Comparison of ENCODE assay signal across 1 cellular context in the genomic region with DNA sequence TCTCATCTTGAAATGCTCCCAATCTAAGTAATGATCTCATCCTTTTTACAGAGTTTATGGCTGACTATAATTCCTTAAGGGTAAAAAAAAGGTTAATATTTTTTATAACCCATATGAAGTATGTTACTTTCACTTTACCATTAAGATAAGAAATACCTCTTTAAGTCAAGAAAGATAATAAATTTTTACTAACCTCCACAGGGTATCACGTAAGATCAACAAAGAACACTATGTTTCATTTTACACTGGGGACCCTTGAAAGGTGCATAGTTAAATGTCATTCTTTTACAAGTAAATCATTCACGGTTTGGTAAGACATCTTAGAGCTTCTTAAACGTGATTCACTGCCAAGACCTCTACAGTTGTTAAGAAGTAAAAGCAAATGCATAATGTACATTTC.
TF ChIP-seq lines count a peak whose summit lies in the region.

No MANE protein-coding gene starts in this region.

TF ChIP-seq in SK-N-SH, 30 proteins besides CTCF, POLR2A, EP300 and RAD21 (continued from another document):
- TF ChIP-seq, protein P1, sequence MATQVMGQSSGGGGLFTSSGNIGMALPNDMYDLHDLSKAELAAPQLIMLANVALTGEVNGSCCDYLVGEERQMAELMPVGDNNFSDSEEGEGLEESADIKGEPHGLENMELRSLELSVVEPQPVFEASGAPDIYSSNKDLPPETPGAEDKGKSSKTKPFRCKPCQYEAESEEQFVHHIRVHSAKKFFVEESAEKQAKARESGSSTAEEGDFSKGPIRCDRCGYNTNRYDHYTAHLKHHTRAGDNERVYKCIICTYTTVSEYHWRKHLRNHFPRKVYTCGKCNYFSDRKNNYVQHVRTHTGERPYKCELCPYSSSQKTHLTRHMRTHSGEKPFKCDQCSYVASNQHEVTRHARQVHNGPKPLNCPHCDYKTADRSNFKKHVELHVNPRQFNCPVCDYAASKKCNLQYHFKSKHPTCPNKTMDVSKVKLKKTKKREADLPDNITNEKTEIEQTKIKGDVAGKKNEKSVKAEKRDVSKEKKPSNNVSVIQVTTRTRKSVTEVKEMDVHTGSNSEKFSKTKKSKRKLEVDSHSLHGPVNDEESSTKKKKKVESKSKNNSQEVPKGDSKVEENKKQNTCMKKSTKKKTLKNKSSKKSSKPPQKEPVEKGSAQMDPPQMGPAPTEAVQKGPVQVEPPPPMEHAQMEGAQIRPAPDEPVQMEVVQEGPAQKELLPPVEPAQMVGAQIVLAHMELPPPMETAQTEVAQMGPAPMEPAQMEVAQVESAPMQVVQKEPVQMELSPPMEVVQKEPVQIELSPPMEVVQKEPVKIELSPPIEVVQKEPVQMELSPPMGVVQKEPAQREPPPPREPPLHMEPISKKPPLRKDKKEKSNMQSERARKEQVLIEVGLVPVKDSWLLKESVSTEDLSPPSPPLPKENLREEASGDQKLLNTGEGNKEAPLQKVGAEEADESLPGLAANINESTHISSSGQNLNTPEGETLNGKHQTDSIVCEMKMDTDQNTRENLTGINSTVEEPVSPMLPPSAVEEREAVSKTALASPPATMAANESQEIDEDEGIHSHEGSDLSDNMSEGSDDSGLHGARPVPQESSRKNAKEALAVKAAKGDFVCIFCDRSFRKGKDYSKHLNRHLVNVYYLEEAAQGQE (IDR thresholded peaks at IDR 0.05; ENCODE audit: low read depth, low read length): no peak
- TF ChIP-seq RCOR1 (IDR thresholded peaks at IDR 0.05; ENCODE audit: low read length) (no peak), EZH2phosphoT487 (IDR thresholded peaks at IDR 0.05; ENCODE audit: borderline replicate concordance, low read depth) (no peak), POLR2AphosphoS5 (IDR thresholded peaks at IDR 0.05; ENCODE audit: low read depth, low read length) (no peak), JUND (IDR thresholded peaks at IDR 0.05) (no peak), USF1 (IDR thresholded peaks at IDR 0.05; ENCODE audit: borderline replicate concordance, low read depth) (no peak), FOXM1 (IDR thresholded peaks at IDR 0.05; ENCODE audit: low read depth) (no peak), NFIC (IDR thresholded peaks at IDR 0.05; ENCODE audit: borderline replicate concordance) (no peak), TEAD4 (IDR thresholded peaks at IDR 0.05; ENCODE audit: borderline replicate concordance, insufficient read depth) (no peak), SIN3A (IDR thresholded peaks at IDR 0.05; ENCODE audit: borderline replicate concordance, low read depth, low read length) (no peak)
- TF ChIP-seq, protein P2, sequence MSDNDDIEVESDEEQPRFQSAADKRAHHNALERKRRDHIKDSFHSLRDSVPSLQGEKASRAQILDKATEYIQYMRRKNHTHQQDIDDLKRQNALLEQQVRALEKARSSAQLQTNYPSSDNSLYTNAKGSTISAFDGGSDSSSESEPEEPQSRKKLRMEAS (IDR thresholded peaks at IDR 0.05; ENCODE audit: low read depth): no peak
